ENCODE assay signal across 14 cellular contexts in genomic region chr20:50363479-50363878, GRCh38.
DNase-seq lines count a peak whose midpoint lies in the region; TF ChIP-seq lines count a peak whose summit lies in the region.
"Had no signal": no experiment of that assay in that cellular context is flagged by ENCODE, and none has a peak within 500 bp of the region (broad histone marks: within the 10 kb centered on the region; RNA-seq: fewer than 3 reads in every experiment).

No MANE protein-coding gene starts in this region.

- H3K14ac ChIP-seq in trophoblast cell (ENCODE audit: low read length): no peak overlapping the region

- no CpG with 5 or more reads among the region's 5 CpGs for WGBS in trophoblast cell (ENCODE audit: extremely low coverage, insufficient coverage, insufficient read length)

- peaks cover 10% of the 10 kb centered on the region for H3K27me3 Mint-ChIP-seq in chondrocyte (ENCODE audit: low read depth)

- peak overlapping the region; percentile 34 for H4K91ac ChIP-seq in trophoblast cell (ENCODE audit: low read depth, low read length)

- no peaks in the 10 kb centered on the region for H3K79me2 ChIP-seq in trophoblast cell (ENCODE audit: control insufficient read depth, insufficient read depth, low read length, poor library complexity)

- DNase-seq in A673 (ENCODE audit: low spot score) (no peak), chondrocyte (ENCODE audit: low spot score) (peak; percentile 68), trophoblast cell (no peak), SKM-1 treated with dmso at 0.1 percent for 144 hours (lab: John Stamatoyannopoulos, UW; ENCODE audit: unreplicated experiment) (no peak), mucosa of gallbladder (ENCODE audit: low spot score) (no peak), GM19240 (ENCODE audit: insufficient read length, low spot score) (no peak)
- DNase-seq: BE2C; Caco-2; CD8-positive, alpha-beta memory T cell; DMS53; GF-D8; GM23248 had no signal

- H3K4me3 ChIP-seq in A673 (ENCODE audit: low read depth, low read length, poor library complexity, severe bottlenecking): no peak overlapping the region
- no peak overlapping the region for H3K4me3 ChIP-seq in BLaER1 treated with 17β-estradiol and CSF1 and Interleukin-3, amounts not matched to agents 10 nM and 100 nM
- no peak overlapping the region for H3K4me3 ChIP-seq in trophoblast cell (ENCODE audit: low read depth, low read length)
- H3K4me3 ChIP-seq: GM23248 had no signal

- H2BK5ac ChIP-seq in trophoblast cell (ENCODE audit: low read depth, low read length, poor library complexity): no peak overlapping the region

- no peak overlapping the region for H3K23ac ChIP-seq in trophoblast cell (ENCODE audit: low read length)

- peaks cover 10% of the 10 kb centered on the region for H3K79me1 ChIP-seq in trophoblast cell (ENCODE audit: low read length)

- peak overlapping the region in 10 of 11 experiments; percentile 12 to 82 (median 67); a peak in 13 of 22 replicates for H3K4me2 ChIP-seq in BLaER1 treated with 17β-estradiol and CSF1 and Interleukin-3, amounts not matched to agents 10 nM and 100 nM
- H3K4me2 ChIP-seq in trophoblast cell (ENCODE audit: low read length): no peak overlapping the region

- peak overlapping the region; percentile 29 for H2AK5ac ChIP-seq in trophoblast cell (ENCODE audit: low read length)

- H4K20me1 ChIP-seq in BLaER1 treated with 17β-estradiol and CSF1 and Interleukin-3, amounts not matched to agents 10 nM and 100 nM: no peaks in the 10 kb centered on the region

- no peak overlapping the region for H2BK120ac ChIP-seq in trophoblast cell (ENCODE audit: insufficient read depth, low read length, poor library complexity)

- H3K4me1 ChIP-seq in A673 (ENCODE audit: insufficient read depth, low read length, poor library complexity, severe bottlenecking) (peaks cover 11% of the 10 kb centered on the region), trophoblast cell (ENCODE audit: control insufficient read depth in 1 of 2, insufficient read depth in 2 of 2, low read length in 2 of 2) (peaks cover 15 to 16% of the 10 kb centered on the region in 2 experiments)
- H3K4me1 ChIP-seq in BLaER1 treated with 17β-estradiol and CSF1 and Interleukin-3, amounts not matched to agents 10 nM and 100 nM: peaks cover 55 to 90% (median 79%) of the 10 kb centered on the region in 10 experiments

- TF ChIP-seq CTCF in A673 (conservative IDR thresholded peaks at IDR 0.05; ENCODE audit: low read depth, low read length) (no peak), chondrocyte (IDR thresholded peaks at IDR 0.05) (no peak)

- peaks cover 8% of the 10 kb centered on the region for H3K4me1 Mint-ChIP-seq in chondrocyte (ENCODE audit: low read depth)
- H3K4me1 Mint-ChIP-seq: IgD-negative memory B cell had no signal

- CTCF ChIA-PET in A673 (lab: Charles Lee): no interaction called here

- no peak overlapping the region for H3K4ac ChIP-seq in trophoblast cell (ENCODE audit: low read depth, low read length)

- no peak overlapping the region for H2AFZ ChIP-seq in trophoblast cell (ENCODE audit: insufficient read depth, low read length, poor library complexity)
- H2AFZ ChIP-seq: GM23248 had no signal

- H3K9me3 Mint-ChIP-seq in chondrocyte (ENCODE audit: low read depth): no peaks in the 10 kb centered on the region
- H3K9me3 Mint-ChIP-seq: CD8-positive, alpha-beta memory T cell had no signal

- H4K8ac ChIP-seq in trophoblast cell (ENCODE audit: low read depth, low read length): no peak overlapping the region

- POLR2A ChIA-PET in A673 (lab: Charles Lee; ENCODE audit: low non-redundant PET): no interaction called here

- H3K9me3 ChIP-seq in A673 (ENCODE audit: low read depth, low read length, poor library complexity, severe bottlenecking): no peaks in the 10 kb centered on the region
- peaks cover 0 to 5% (median 0%) of the 10 kb centered on the region in 11 experiments; a peak in 1 of 22 replicates for H3K9me3 ChIP-seq in BLaER1 treated with 17β-estradiol and CSF1 and Interleukin-3, amounts not matched to agents 10 nM and 100 nM (replicated peaks in 1 of 11)
- H3K9me3 ChIP-seq in trophoblast cell (ENCODE audit: insufficient read depth, low read depth, low read length): peaks cover 3% of the 10 kb centered on the region
- H3K9me3 ChIP-seq: BE2C, Caco-2 had no signal

- no peak overlapping the region for H4K12ac ChIP-seq in trophoblast cell (ENCODE audit: low read depth, low read length)

- H3K36me3 ChIP-seq in A673 (ENCODE audit: insufficient read depth, low read length, poor library complexity, severe bottlenecking) (no peaks in the 10 kb centered on the region), trophoblast cell (ENCODE audit: control insufficient read depth in 1 of 2, insufficient read depth in 2 of 2, low read length in 2 of 2) (no peaks in the 10 kb centered on the region)
- H3K36me3 ChIP-seq in BLaER1 treated with 17β-estradiol and CSF1 and Interleukin-3, amounts not matched to agents 10 nM and 100 nM: no peaks in the 10 kb centered on the region
- H3K36me3 ChIP-seq: BE2C had no signal

- no peaks in the 10 kb centered on the region for H3K36me3 Mint-ChIP-seq in chondrocyte (ENCODE audit: low read depth)
- H3K36me3 Mint-ChIP-seq: CD8-positive, alpha-beta memory T cell; IgD-negative memory B cell had no signal

- BruUV-seq in A673 (replicated peaks; lab: Mats Ljungman, UMichigan): no TSS peak

- H3K4me3 Mint-ChIP-seq in chondrocyte (ENCODE audit: unreplicated experiment): no peak overlapping the region
- H3K4me3 Mint-ChIP-seq: CD8-positive, alpha-beta memory T cell had no signal

- no peaks in the 10 kb centered on the region for H3K27me3 ChIP-seq in A673 (replicated peaks; ENCODE audit: insufficient read depth, low read depth, low read length, poor library complexity)
- H3K27me3 ChIP-seq in BLaER1 treated with 17β-estradiol and CSF1 and Interleukin-3, amounts not matched to agents 10 nM and 100 nM: no peaks in the 10 kb centered on the region
- H3K27me3 ChIP-seq in trophoblast cell (ENCODE audit: insufficient read depth, low read length): no peaks in the 10 kb centered on the region
- H3K27me3 ChIP-seq: BE2C had no signal

- intact Hi-C loops in A673 (cut with micrococcal nuclease; ENCODE audit: unreplicated experiment): no loop called here

- no peak overlapping the region for H3K18ac ChIP-seq in trophoblast cell (ENCODE audit: low read length)

- H2BK12ac ChIP-seq in trophoblast cell (ENCODE audit: low read length): no peak overlapping the region

- no peak overlapping the region for H3K27ac Mint-ChIP-seq in chondrocyte (ENCODE audit: unreplicated experiment)
- H3K27ac Mint-ChIP-seq: CD8-positive, alpha-beta memory T cell; IgD-negative memory B cell had no signal

- H3K27ac ChIP-seq in A673 (ENCODE audit: low read depth, low read length, poor library complexity, severe bottlenecking): peak overlapping the region; percentile 63
- peak overlapping the region in 3 of 11 experiments; percentile 14 to 87 (median 21); a peak in 4 of 22 replicates for H3K27ac ChIP-seq in BLaER1 treated with 17β-estradiol and CSF1 and Interleukin-3, amounts not matched to agents 10 nM and 100 nM
- no peak overlapping the region for H3K27ac ChIP-seq in trophoblast cell (ENCODE audit: low read depth, low read length)
- H3K27ac ChIP-seq: GM23248 had no signal

- no peak overlapping the region for H3K9ac ChIP-seq in BLaER1 treated with 17β-estradiol and CSF1 and Interleukin-3, amounts not matched to agents 10 nM and 100 nM
- no peak overlapping the region for H3K9ac ChIP-seq in trophoblast cell (ENCODE audit: low read length)
- H3K9ac ChIP-seq: GM23248 had no signal
